Comparison of ENCODE assay signal across 8 cellular contexts in genomic region chr17:56757611-56758010, GRCh38.
DNase-seq lines count a peak whose midpoint lies in the region; ATAC-seq, FAIRE-seq and TF ChIP-seq lines count a peak whose summit lies in the region.
"Not testable (repeated sequence)": the region's sequence is repeated elsewhere in the genome, so short reads cannot be mapped to it uniquely, and the experiment has no call there.

No MANE protein-coding gene starts in this region.

- not testable (repeated sequence) for H2BK5ac ChIP-seq in IMR-90 (ENCODE audit: low read depth, low read length, poor library complexity, severe bottlenecking)

- peak overlapping the region; percentile 99 for H3K27ac Mint-ChIP-seq in HFFc6
- peak overlapping the region; percentile 15 for H3K27ac Mint-ChIP-seq in astrocyte (ENCODE audit: unreplicated experiment)
- not testable (repeated sequence) for H3K27ac Mint-ChIP-seq in endothelial cell (ENCODE audit: unreplicated experiment)

- WGBS in IMR-90 (ENCODE audit: extremely low coverage in 2 of 2, insufficient read length in 1 of 2), 2 experiments, result 94% methylated on average over 3 of the region's 7 CpGs; no CpG with 5 or more reads in 1 of the 2 experiments
- WGBS in K562 (ENCODE audit: insufficient coverage, low coverage, missing lambda C conversion rate), result 2% methylated on average over 7 of the region's 7 CpGs

- not testable (repeated sequence) for H3K9me3 Mint-ChIP-seq in HFFc6; astrocyte (ENCODE audit: unreplicated experiment); endothelial cell (ENCODE audit: unreplicated experiment)

- H3K79me1 ChIP-seq in IMR-90 (ENCODE audit: low read depth in 1 of 2, low read length in 2 of 2), result not testable (repeated sequence)

- not testable (repeated sequence) for H3K4me3 Mint-ChIP-seq in HFFc6; astrocyte (ENCODE audit: unreplicated experiment)
- H3K4me3 Mint-ChIP-seq in endothelial cell (ENCODE audit: unreplicated experiment), result peak overlapping the region; percentile 37

- H3K9me1 ChIP-seq in IMR-90 (ENCODE audit: insufficient read depth, low read length), result 0 out of 2 replicates have a peak, but pooled peaks cover 18% of the 10 kb centered on the region
- not testable (repeated sequence) for H3K9me1 ChIP-seq in K562 (ENCODE audit: control insufficient read depth, insufficient read depth, low read length)

- not testable (repeated sequence) for FAIRE-seq in astrocyte (lab: Jason Lieb, UNC); K562 (lab: Jason Lieb, UNC)

- peak overlapping the region; percentile 30; the same call in 1 of the 2 replicates for H2BK20ac ChIP-seq in IMR-90 (ENCODE audit: low read depth, low read length)

- not testable (repeated sequence) for H3K56ac ChIP-seq in IMR-90 (ENCODE audit: extremely low read depth, insufficient read depth, low read length)

- not testable (repeated sequence) for H3K9ac ChIP-seq in BLaER1; IMR-90 (ENCODE audit: low read depth, low read length); astrocyte (ENCODE audit: low read length); K562 (ENCODE audit: insufficient read depth in 1 of 2, low read depth in 2 of 2, low read length in 2 of 2)

- not testable (repeated sequence) for H4K20me1 ChIP-seq in BLaER1; IMR-90 (ENCODE audit: insufficient read depth, low read length); astrocyte (ENCODE audit: insufficient read depth, low read length); K562 (replicated peaks; ENCODE audit: control insufficient read depth, insufficient read depth, low read length)

- H2BK120ac ChIP-seq in IMR-90 (ENCODE audit: low read depth, low read length), result peak overlapping the region; percentile 53; the same call in 1 of the 2 replicates

- H3K4me3 ChIP-seq in BLaER1; IMR-90 (ENCODE audit: insufficient read depth, low read depth, low read length); SJSA1; astrocyte (ENCODE audit: insufficient read depth, low read depth, low read length); K562: not testable (repeated sequence)

- not testable (repeated sequence) for DNase-seq in HFFc6; IMR-90; SJSA1 (ENCODE audit: low read depth in 1 of 2, low spot score in 2 of 2); astrocyte (ENCODE audit: low read depth); K562 (ENCODE audit: extremely low read depth in 1 of 4, low spot score in 3 of 4); endothelial cell (ENCODE audit: low spot score)
- DNase-seq in KBM-7, result peak; percentile 61

- not testable (repeated sequence) for H4K91ac ChIP-seq in IMR-90 (ENCODE audit: insufficient read depth, low read depth, low read length)

- not testable (repeated sequence) for H3K27me3 ChIP-seq in BLaER1; IMR-90 (ENCODE audit: control insufficient read depth, insufficient read depth, low read length); SJSA1 (replicated peaks); astrocyte (ENCODE audit: insufficient read depth, low read length)
- peaks cover 0 to 24% of the 10 kb centered on the region in 2 experiments; a peak in 2 of 5 replicates for H3K27me3 ChIP-seq in K562 (ENCODE audit: control insufficient read depth in 2 of 2, insufficient read depth in 2 of 2, low read length in 2 of 2)

- H3K4me2 ChIP-seq in BLaER1, result peak overlapping the region; percentile 1; the same call in 1 of the 2 replicates
- H3K4me2 ChIP-seq in IMR-90 (ENCODE audit: low read depth, low read length); astrocyte (ENCODE audit: low read length); K562 (ENCODE audit: insufficient read depth, low read length): not testable (repeated sequence)

- not testable (repeated sequence) for TF ChIP-seq POLR2A in IMR-90 (IDR thresholded peaks at IDR 0.05; ENCODE audit: low read depth, low read length); K562 (conservative IDR thresholded peaks at IDR 0.05)

- H3K27ac ChIP-seq in BLaER1; IMR-90 (ENCODE audit: insufficient read depth, low read length); astrocyte (ENCODE audit: low read depth, low read length); K562 (ENCODE audit: extremely low read depth, low read depth, low read length): not testable (repeated sequence)
- H3K27ac ChIP-seq in SJSA1, result peak overlapping the region; percentile 91

- H3K79me2 ChIP-seq in astrocyte (ENCODE audit: insufficient read depth, low read length); K562 (ENCODE audit: control insufficient read depth, insufficient read depth, low read length): not testable (repeated sequence)

- H3K4me1 ChIP-seq in BLaER1 (peaks cover 50% of the 10 kb centered on the region), IMR-90 (ENCODE audit: control insufficient read depth, insufficient read depth, low read length) (peaks cover 19% of the 10 kb centered on the region), SJSA1 (replicated peaks) (peaks cover 57% of the 10 kb centered on the region), astrocyte (ENCODE audit: insufficient read depth, low read length) (peaks cover 23% of the 10 kb centered on the region)
- not testable (repeated sequence) for H3K4me1 ChIP-seq in K562 (replicated peaks in 1 of 2; ENCODE audit: control insufficient read depth in 2 of 2, insufficient read depth in 2 of 2, low read length in 2 of 2)

- not testable (repeated sequence) for TF ChIP-seq EP300 in K562 (IDR thresholded peaks at IDR 0.05; ENCODE audit: low read length)

- H2AK9ac ChIP-seq in IMR-90 (replicated peaks; ENCODE audit: low read depth, low read length, poor library complexity), result not testable (repeated sequence)

- not testable (repeated sequence) for H3K23ac ChIP-seq in IMR-90 (ENCODE audit: low read depth, low read length)

- H3K4ac ChIP-seq in IMR-90 (ENCODE audit: low read depth, low read length), result peak overlapping the region; percentile 32; the same call in 1 of the 2 replicates

- CTCF ChIA-PET in IMR-90 (lab: Yijun Ruan, JAX); K562 (lab: Yijun Ruan, JAX; ENCODE audit: low intra/inter-chr PET ratio): not testable (repeated sequence)

- H3K18ac ChIP-seq in IMR-90 (ENCODE audit: low read depth, low read length), result not testable (repeated sequence)

- not testable (repeated sequence) for H2AK5ac ChIP-seq in IMR-90 (ENCODE audit: low read depth, low read length)

- POLR2A ChIA-PET in IMR-90 (lab: Charles Lee; ENCODE audit: unreplicated experiment); K562 (lab: Yijun Ruan, JAX): not testable (repeated sequence)

- in situ Hi-C loops in IMR-90 (cut with MboI; ENCODE audit: low sequenced_read_pairs); KBM-7 (cut with MboI; ENCODE audit: low pct_unique_long_range_greater_than_20kb, low sequenced_read_pairs); K562 (cut with MboI): not testable (repeated sequence)

- not testable (repeated sequence) for TF ChIP-seq CTCF in HFFc6 (IDR thresholded peaks at IDR 0.05); IMR-90 (conservative IDR thresholded peaks at IDR 0.05; ENCODE audit: low read depth, low read length); astrocyte (IDR thresholded peaks at IDR 0.05; ENCODE audit: insufficient read depth, low read depth, low read length); K562 (IDR thresholded peaks at IDR 0.05 in 2 of 3, conservative IDR thresholded peaks at IDR 0.05 in 1 of 3; ENCODE audit: insufficient read depth in 2 of 3, low read depth in 1 of 3, low read length in 3 of 3); endothelial cell (IDR thresholded peaks at IDR 0.05; ENCODE audit: unreplicated experiment)

- H3K9me3 ChIP-seq in BLaER1, result peaks cover 73% of the 10 kb centered on the region
- H3K9me3 ChIP-seq in IMR-90 (ENCODE audit: control insufficient read depth, insufficient read depth, low read length); SJSA1 (replicated peaks); astrocyte (ENCODE audit: insufficient read depth, low read depth, low read length); K562 (replicated peaks; ENCODE audit: control insufficient read depth, insufficient read depth, low read depth, low read length): not testable (repeated sequence)

- dilution Hi-C loops in IMR-90 (cut with HindIII; ENCODE audit: low sequenced_read_pairs, unreplicated experiment), result not testable (repeated sequence)

- not testable (repeated sequence) for H4K5ac ChIP-seq in IMR-90 (ENCODE audit: low read depth, low read length)

- peaks cover 69% of the 10 kb centered on the region for H3K4me1 Mint-ChIP-seq in HFFc6 (ENCODE audit: low read depth)
- peaks cover 24% of the 10 kb centered on the region for H3K4me1 Mint-ChIP-seq in astrocyte (ENCODE audit: low read depth, unreplicated experiment)
- H3K4me1 Mint-ChIP-seq in endothelial cell (ENCODE audit: unreplicated experiment), result peaks cover 31% of the 10 kb centered on the region

- intact Hi-C loops in IMR-90 (cut with micrococcal nuclease), result loop anchor here (2.0 kb wide), 1 partner anchor 21 kb away; no protein-coding TSS in a partner anchor
- intact Hi-C loops in K562 (cut with micrococcal nuclease), result not testable (repeated sequence)

- ATAC-seq in IMR-90 (ENCODE audit: low read depth); K562: not testable (repeated sequence)

- not testable (repeated sequence) for H3K27me3 Mint-ChIP-seq in HFFc6 (ENCODE audit: insufficient read depth); astrocyte (ENCODE audit: low read depth, unreplicated experiment); endothelial cell (ENCODE audit: unreplicated experiment)

- not testable (repeated sequence) for H4K8ac ChIP-seq in IMR-90 (ENCODE audit: low read depth in 2 of 2, low read length in 2 of 2)

- not testable (repeated sequence) for H3K36me3 ChIP-seq in BLaER1; IMR-90 (ENCODE audit: control insufficient read depth, insufficient read depth, low read length); SJSA1; astrocyte (ENCODE audit: insufficient read depth, low read length); K562 (ENCODE audit: control insufficient read depth, insufficient read depth, low read length)

- H3K36me3 Mint-ChIP-seq in HFFc6 (ENCODE audit: low read depth); astrocyte (ENCODE audit: low read depth, unreplicated experiment); endothelial cell (ENCODE audit: low read depth, unreplicated experiment): not testable (repeated sequence)

- not testable (repeated sequence) for H2BK15ac ChIP-seq in IMR-90 (ENCODE audit: low read depth, low read length)

- BruUV-seq in IMR-90 (replicated peaks; lab: Mats Ljungman, UMichigan); K562 (replicated peaks; lab: Mats Ljungman, UMichigan): not testable (repeated sequence)

- H3K14ac ChIP-seq in IMR-90 (replicated peaks; ENCODE audit: low read depth, low read length), result not testable (repeated sequence)

- not testable (repeated sequence) for H2AFZ ChIP-seq in IMR-90 (replicated peaks; ENCODE audit: low read length, poor library complexity); astrocyte (ENCODE audit: low read depth, low read length); K562 (ENCODE audit: low read depth, low read length)

- TF ChIP-seq RAD21 in IMR-90 (IDR thresholded peaks at IDR 0.05; ENCODE audit: low read length); K562 (CRISPR knock-in tag; conservative IDR thresholded peaks at IDR 0.05 in 1 of 2, IDR thresholded peaks at IDR 0.05 in 1 of 2): not testable (repeated sequence)
